ENCODE assay signal across 8 cellular contexts in the genomic region with DNA sequence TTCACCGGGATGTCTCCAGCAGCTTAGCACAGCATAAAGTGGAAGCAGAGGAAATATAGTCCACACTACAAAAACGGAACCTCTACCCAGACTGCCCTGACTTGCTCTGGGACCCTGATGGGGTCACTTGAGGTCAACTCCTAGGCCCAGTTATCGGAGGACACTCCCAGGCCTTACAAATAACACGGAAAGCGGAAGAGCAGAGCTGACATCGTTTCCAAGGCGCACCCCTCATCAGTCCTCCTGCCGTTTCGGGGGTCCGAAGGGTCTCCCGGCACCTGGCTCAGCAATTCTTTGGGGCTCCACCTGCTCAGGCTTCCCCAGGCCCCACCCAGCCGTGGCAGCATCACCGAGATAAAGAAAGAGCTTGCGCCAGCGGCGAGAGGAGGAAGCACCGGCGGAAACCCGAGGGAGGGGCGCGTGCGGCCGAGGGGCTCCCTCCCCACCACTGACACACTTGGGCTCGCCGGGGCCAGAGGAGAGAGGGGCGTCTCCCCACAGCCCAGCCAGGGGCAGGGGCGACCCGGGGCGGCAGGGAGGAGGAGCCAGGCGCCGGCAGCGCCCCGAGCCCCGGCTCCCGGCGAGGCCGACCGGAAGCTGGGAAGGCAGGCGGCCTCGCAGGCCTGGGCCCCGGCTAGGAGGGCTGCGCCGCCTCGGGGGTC. TPM values are rescaled to one million over a fixed set of nuclear protein-coding genes. Genes with fewer than 3 reads are reported as not detected.
DNase-seq lines count a peak whose midpoint lies in the region; TF ChIP-seq lines count a peak whose summit lies in the region.

No MANE protein-coding gene starts in this region.

- H3K4me3 ChIP-seq in AG10803 (ENCODE audit: low read length) (peak overlapping the region; percentile 76), epithelial cell of proximal tubule (ENCODE audit: low read depth, low read length) (peak overlapping the region; percentile 95), muscle layer of colon (ENCODE audit: low read depth in 1 of 2, low read length in 2 of 2) (peak overlapping the region; percentile 74 to 82), subcutaneous abdominal adipose tissue (ENCODE audit: low read depth in 1 of 5, low read length in 5 of 5) (peak overlapping the region; percentile 70 to 86 (median 77))

- H3K27ac ChIP-seq in muscle layer of colon (ENCODE audit: low read depth, low read length) (peak overlapping the region; percentile 75), subcutaneous abdominal adipose tissue (ENCODE audit: low read depth, low read length) (peak overlapping the region; percentile 54)

- TF ChIP-seq CTCF in AG10803 (conservative IDR thresholded peaks at IDR 0.05; ENCODE audit: low read length) (peak; percentile 0; the same call in 1 of the 2 replicates), epithelial cell of proximal tubule (conservative IDR thresholded peaks at IDR 0.05; ENCODE audit: low read depth, low read length) (no peak)

- H3K36me3 ChIP-seq in muscle layer of colon (ENCODE audit: insufficient read depth, low read length) (no peaks in the 10 kb centered on the region), subcutaneous abdominal adipose tissue (ENCODE audit: control insufficient read depth in 5 of 5, insufficient read depth in 5 of 5, low read length in 5 of 5) (peaks cover 0 to 24% (median 7%) of the 10 kb centered on the region in 5 donors)

- peak; percentile 46 for TF ChIP-seq POLR2A in GM19099 (IDR thresholded peaks at IDR 0.05; ENCODE audit: extremely low read depth, insufficient read length, low read depth)

- DNase-seq in AG10803 (ENCODE audit: low read depth) (no peak), NCI-H69 (lab: John Stamatoyannopoulos, UW) (peak; percentile 62), activated T-cell treated with anti-CD3 and anti-CD28 coated beads for 48 hours (ENCODE audit: low read depth) (peak; percentile 44), epithelial cell of proximal tubule (ENCODE audit: low read depth) (no peak), NCI-H1694 (lab: John Stamatoyannopoulos, UW) (no peak)

- H3K9me3 ChIP-seq in muscle layer of colon (ENCODE audit: low read length) (no peaks in the 10 kb centered on the region), subcutaneous abdominal adipose tissue (ENCODE audit: control insufficient read depth in 5 of 5, low read length in 5 of 5) (no peaks in the 10 kb centered on the region)

- H3K9ac ChIP-seq in muscle layer of colon (ENCODE audit: low read length) (peak overlapping the region; percentile 54), subcutaneous abdominal adipose tissue (ENCODE audit: low read length in 5 of 5) (peak overlapping the region; percentile 52 to 83 (median 77))

- H3K4me1 ChIP-seq in muscle layer of colon (ENCODE audit: insufficient read depth, low read length) (peaks cover 20% of the 10 kb centered on the region), subcutaneous abdominal adipose tissue (ENCODE audit: control insufficient read depth in 5 of 5, insufficient read depth in 5 of 5, low read length in 5 of 5) (peaks cover 4 to 45% (median 31%) of the 10 kb centered on the region in 5 donors)

- no peaks in the 10 kb centered on the region for H3K27me3 ChIP-seq in muscle layer of colon (ENCODE audit: control insufficient read depth in 1 of 2, insufficient read depth in 2 of 2, low read length in 2 of 2)
- H3K27me3 ChIP-seq in subcutaneous abdominal adipose tissue (ENCODE audit: control insufficient read depth in 5 of 5, insufficient read depth in 4 of 5, low read length in 5 of 5): no peaks in the 10 kb centered on the region

RNA-seq across cellular contexts. Expression of a gene that starts 0.7 kb away (rescaled TPM):
- total RNA-seq in epithelial cell of proximal tubule: 35.5 and 101 TPM in 2 replicates

RNA-seq across cellular contexts. Expression of a gene that starts 10.0 kb away (rescaled TPM):
- total RNA-seq in epithelial cell of proximal tubule: 40.6 and 70.1 TPM in 2 replicates

RNA-seq across cellular contexts. Expression of a gene that starts 44.0 kb away (rescaled TPM):
- total RNA-seq in epithelial cell of proximal tubule: 19.0 and 33.7 TPM in 2 replicates

RNA-seq across cellular contexts. Expression of a gene that starts 58.8 kb away (rescaled TPM):
- 120 and 177 TPM in 2 replicates for total RNA-seq in epithelial cell of proximal tubule

Comparison
In these comparisons a context has a peak if more than half of its experiments do, and no peak if none do; other contexts are left out.
1. DNase-seq: peak in NCI-H69 (single experiment) and activated T-cell treated with anti-CD3 and anti-CD28 coated beads for 48 hours (single experiment); none in AG10803 (single experiment), epithelial cell of proximal tubule (single experiment) and NCI-H1694 (single experiment).
2. Peak in every context shown above with its lines, with median percentiles within 50 percentile points of each other: H3K4me3 ChIP-seq.